7 cellular contexts compared by ENCODE assay signal in the genomic region with DNA sequence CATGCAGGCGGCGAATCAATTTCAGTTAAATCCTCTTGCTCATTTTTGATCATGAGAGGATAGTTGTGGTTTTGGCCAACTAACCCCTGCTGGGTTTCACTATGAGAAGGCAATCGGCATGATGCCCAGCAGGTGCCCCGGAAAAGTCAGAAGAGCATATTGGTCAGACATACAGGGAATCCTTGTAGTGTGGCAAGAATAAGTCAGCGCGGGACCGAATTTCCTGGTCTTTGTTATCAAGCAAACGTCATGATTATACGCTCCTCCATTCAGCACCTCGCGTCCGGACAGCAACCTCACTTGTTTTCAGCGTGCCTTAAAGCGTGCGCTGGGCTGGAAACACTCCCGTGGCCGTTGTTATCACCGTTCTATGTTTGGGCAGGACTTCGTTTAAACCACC. TPM values are rescaled to one million over a fixed set of nuclear protein-coding genes. Genes with fewer than 3 reads are reported as not detected.
DNase-seq lines count a peak whose midpoint lies in the region; ATAC-seq and TF ChIP-seq lines count a peak whose summit lies in the region.

No MANE protein-coding gene starts in this region.

- no peak overlapping the region for H2BK12ac ChIP-seq in mesenchymal stem cell (ENCODE audit: low read length in 2 of 2)

- no peak for TF ChIP-seq POLR2A in testis (IDR thresholded peaks at IDR 0.05)

- H3K36me3 ChIP-seq in mesenchymal stem cell (ENCODE audit: control insufficient read depth in 1 of 2, insufficient read depth in 2 of 2, low read depth in 1 of 2, low read length in 2 of 2) (peaks cover 0 to 2% of the 10 kb centered on the region in 2 experiments), testis (ENCODE audit: low read depth, missing control alignments) (no peaks in the 10 kb centered on the region)

- H2AK5ac ChIP-seq in mesenchymal stem cell (ENCODE audit: low read length, severe bottlenecking), result no peak overlapping the region

- no peak overlapping the region for H3K4me2 ChIP-seq in mesenchymal stem cell (ENCODE audit: low read length, poor library complexity, severe bottlenecking)

- H3K4ac ChIP-seq in mesenchymal stem cell (ENCODE audit: low read depth in 1 of 2, low read length in 2 of 2), result no peak overlapping the region

- H2BK120ac ChIP-seq in mesenchymal stem cell (ENCODE audit: low read depth, low read length), result no peak overlapping the region

- intact Hi-C loops in testis (cut with DNase I; ENCODE audit: low total_unique reads), result no loop called here

- H3K27me3 ChIP-seq in mesenchymal stem cell (ENCODE audit: control insufficient read depth in 1 of 2, insufficient read depth in 1 of 2, low read length in 2 of 2) (peaks cover 68 to 71% of the 10 kb centered on the region in 2 experiments), testis (no peaks in the 10 kb centered on the region)

- no peaks in the 10 kb centered on the region for H3K79me1 ChIP-seq in mesenchymal stem cell (replicated peaks; ENCODE audit: low read length, poor library complexity, severe bottlenecking)

- no peak overlapping the region for H3K14ac ChIP-seq in mesenchymal stem cell (ENCODE audit: low read length in 2 of 2)

- H3K9ac ChIP-seq in mesenchymal stem cell (ENCODE audit: low read length), result no peak overlapping the region

- H2BK15ac ChIP-seq in mesenchymal stem cell (ENCODE audit: low read depth, poor library complexity, severe bottlenecking), result no peak overlapping the region

- no peak overlapping the region for H2AFZ ChIP-seq in mesenchymal stem cell (ENCODE audit: low read depth, low read length)

- no peak for TF ChIP-seq CTCF in testis (IDR thresholded peaks at IDR 0.05)

- peaks cover 8% of the 10 kb centered on the region for H3K4me1 Mint-ChIP-seq in T-helper 17 cell

- H3K4me3 Mint-ChIP-seq in T-helper 17 cell, result peak overlapping the region; percentile 49

- no peak overlapping the region for H3K18ac ChIP-seq in mesenchymal stem cell (ENCODE audit: low read depth in 1 of 2, low read length in 2 of 2)

- H3K4me3 ChIP-seq in mesenchymal stem cell (ENCODE audit: insufficient read depth in 1 of 2, low read depth in 1 of 2, low read length in 2 of 2) (no peak overlapping the region), testis (no peak overlapping the region)

- peaks cover 6% of the 10 kb centered on the region for H3K36me3 Mint-ChIP-seq in T-helper 17 cell (ENCODE audit: low read depth)

- no peak overlapping the region for H3K27ac Mint-ChIP-seq in T-helper 17 cell

- H3K9me3 ChIP-seq in T-helper 17 cell (ENCODE audit: control insufficient read depth, low read length, poor library complexity, severe bottlenecking) (peaks cover 2% of the 10 kb centered on the region), mesenchymal stem cell (ENCODE audit: control insufficient read depth, low read length) (no peaks in the 10 kb centered on the region), testis (no peaks in the 10 kb centered on the region)

- ATAC-seq in GM19395 (IDR thresholded peaks at IDR 0.05; ENCODE audit: unreplicated experiment) (peak; percentile 54), T-helper 17 cell (peak; percentile 73), GM18517 (IDR thresholded peaks at IDR 0.05; ENCODE audit: unreplicated experiment) (no peak)

- H2BK5ac ChIP-seq in mesenchymal stem cell (ENCODE audit: low read depth, low read length, poor library complexity, severe bottlenecking), result no peak overlapping the region

- no peak overlapping the region for H4K91ac ChIP-seq in mesenchymal stem cell (ENCODE audit: low read length)

- H3K27ac ChIP-seq in mesenchymal stem cell (ENCODE audit: low read length, poor library complexity, severe bottlenecking), result no peak overlapping the region
- H3K27ac ChIP-seq in testis, result no peak overlapping the region

- H3K27me3 Mint-ChIP-seq in T-helper 17 cell, result peaks cover 65% of the 10 kb centered on the region

- no peak overlapping the region for H4K8ac ChIP-seq in mesenchymal stem cell (ENCODE audit: low read length)

- H3K4me1 ChIP-seq in mesenchymal stem cell (ENCODE audit: control insufficient read depth, insufficient read depth, low read depth, low read length) (peaks cover 19% of the 10 kb centered on the region), testis (peaks cover 10% of the 10 kb centered on the region)

- WGBS in mesenchymal stem cell, result 4% methylated on average over 19 of the region's 19 CpGs
- 6 to 7% methylated on average over 19 of the region's 19 CpGs for WGBS in testis, 2 donors

- peak; percentile 37 to 39 for DNase-seq in Kasumi-1 (lab: John Stamatoyannopoulos, UW)
- peak in 1 of 3 donors; percentile 15 for DNase-seq in T-helper 17 cell
- peak; percentile 86 for DNase-seq in dermis blood vessel endothelial cell
- DNase-seq in mesenchymal stem cell, result peak; percentile 43
- peak; percentile 81 for DNase-seq in testis

- H3K23ac ChIP-seq in mesenchymal stem cell (ENCODE audit: low read length in 2 of 2), result no peak overlapping the region

RNA-seq across cellular contexts. Expression of gene TBC1D30, which starts 1.8 kb away (rescaled TPM):
- total RNA-seq in T-helper 17 cell (under 1 TPM; 0.20 to 0.23 TPM), dermis blood vessel endothelial cell (19.6 and 19.9 TPM in 2 replicates), testis (1 to 10 TPM; 8.3 to 8.7 TPM)
- 0.11 TPM for polyA plus RNA-seq in mesenchymal stem cell (2013, experiment 1 of 2)
- polyA plus RNA-seq in mesenchymal stem cell (2013, experiment 2 of 2), result 0.05 TPM
- 7.0 TPM for polyA plus RNA-seq in testis (ENCODE audit: insufficient read depth, low read depth, low replicate concordance)

Comparison
In these comparisons a context has a peak if more than half of its experiments do, and no peak if none do; other contexts are left out.
1. RNA of gene TBC1D30, which starts 1.8 kb away (total RNA-seq): 19.6 to 19.9 TPM in dermis blood vessel endothelial cell and 8.3 to 8.7 TPM in testis; 0.20 to 0.23 TPM in T-helper 17 cell; every median in the first group is over 4 times any median in the second.